In the genomic region with DNA sequence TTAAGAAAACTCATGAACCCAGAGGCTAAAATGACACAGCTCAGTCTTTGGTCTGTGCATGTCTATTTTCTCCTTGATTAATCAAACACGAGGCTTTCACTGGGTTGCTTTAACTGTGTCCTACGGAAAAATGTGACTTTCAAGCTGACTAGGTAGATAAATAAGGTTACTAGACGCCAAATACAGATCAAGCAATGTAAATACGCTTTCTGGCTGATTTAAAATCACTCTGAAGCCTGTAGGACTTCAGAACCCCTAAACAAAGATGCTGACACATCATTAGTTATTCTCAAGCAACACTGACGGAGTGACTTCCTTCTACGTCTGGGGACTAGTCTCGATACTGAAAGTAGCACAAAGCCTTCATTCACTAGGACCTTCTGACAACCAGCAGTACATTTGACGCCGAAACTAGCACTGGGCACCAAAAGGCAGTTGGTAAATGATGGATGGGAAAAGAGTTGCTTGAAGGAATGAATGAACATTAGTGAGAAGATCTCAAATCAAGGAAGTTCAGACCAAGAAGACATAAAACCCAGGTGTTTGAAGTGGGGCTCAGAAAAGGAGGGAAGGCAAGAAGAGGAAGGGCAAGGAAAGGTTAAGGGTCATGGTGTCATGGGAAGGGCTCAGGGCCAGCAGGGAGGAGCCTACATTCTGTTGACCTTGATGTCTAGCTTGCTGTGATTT, we compare ENCODE assay signal across 9 cellular contexts.
DNase-seq lines count a peak whose midpoint lies in the region; ATAC-seq and TF ChIP-seq lines count a peak whose summit lies in the region.
"Had no signal": no experiment of that assay in that cellular context is flagged by ENCODE, and none has a peak within 500 bp of the region (broad histone marks: within the 10 kb centered on the region; RNA-seq: fewer than 3 reads in every experiment).

No MANE protein-coding gene starts in this region.

- peak in 2 of 7 experiments; percentile 23 to 57 for DNase-seq in CD8-positive, alpha-beta T cell
- DNase-seq in activated naive CD8-positive, alpha-beta T cell treated with anti-CD3 and anti-CD28 coated beads, Interleukin-2, amount 50 U/mL, for 24 hours, result peak; percentile 20
- DNase-seq in coronary artery (ENCODE audit: low spot score) (no peak), GOT3 (lab: John Stamatoyannopoulos, UW) (no peak), mesendoderm (no peak)

- peak overlapping the region; percentile 88 for H3K27ac Mint-ChIP-seq in CD8-positive, alpha-beta T cell
- H3K27ac Mint-ChIP-seq in activated naive CD8-positive, alpha-beta T cell treated with anti-CD3 and anti-CD28 coated beads, Interleukin-2, amount 50 U/mL, for 24 hours, result peak overlapping the region; percentile 82

- H2BK15ac ChIP-seq in mesendoderm (replicated peaks; ENCODE audit: low read depth), result no peak overlapping the region

- no peak for TF ChIP-seq CTCF in CD8-positive, alpha-beta T cell (IDR thresholded peaks at IDR 0.05)
- TF ChIP-seq CTCF in neutrophil (IDR thresholded peaks at IDR 0.05) (no peak), coronary artery (IDR thresholded peaks at IDR 0.05) (no peak)

- no peak overlapping the region for H2BK120ac ChIP-seq in mesendoderm (ENCODE audit: low read depth, low read length)

- no CpG with 5 or more reads among the region's 9 CpGs for WGBS in mesendoderm (ENCODE audit: extremely low coverage, insufficient coverage, low lambda C conversion rate)

- no peak overlapping the region for H2BK5ac ChIP-seq in mesendoderm (ENCODE audit: low read length)

- H3K23ac ChIP-seq in mesendoderm (ENCODE audit: low read length), result no peak overlapping the region

- no peaks in the 10 kb centered on the region for H3K36me3 ChIP-seq in CD8-positive, alpha-beta T cell (ENCODE audit: insufficient read depth, low read length)
- H3K36me3 ChIP-seq in neutrophil (no peaks in the 10 kb centered on the region), mesendoderm (ENCODE audit: control insufficient read depth, insufficient read depth, low read length) (no peaks in the 10 kb centered on the region)
- H3K36me3 ChIP-seq: cardiac muscle cell had no signal

- no peaks in the 10 kb centered on the region for H3K79me2 ChIP-seq in mesendoderm (ENCODE audit: control insufficient read depth, insufficient read depth, low read length)

- CTCF ChIA-PET in CD8-positive, alpha-beta T cell (lab: Charles Lee), result interaction anchor here (1.0 to 1.2 kb wide), 3 partner anchors 18 to 79 kb away, joined by 3 to 4 read pairs (median 3); no protein-coding TSS in a partner anchor

- no peaks in the 10 kb centered on the region for H3K79me1 ChIP-seq in mesendoderm (ENCODE audit: low read length)

- no peaks in the 10 kb centered on the region for H3K9me3 ChIP-seq in CD8-positive, alpha-beta T cell (ENCODE audit: low read length)
- no peaks in the 10 kb centered on the region for H3K9me3 ChIP-seq in neutrophil

- H3K56ac ChIP-seq in mesendoderm (ENCODE audit: low read length), result no peak overlapping the region

- H3K4me3 ChIP-seq in CD8-positive, alpha-beta T cell (ENCODE audit: low read depth, low read length), result peak overlapping the region; percentile 30
- H3K4me3 ChIP-seq in neutrophil (ENCODE audit: low read depth in 1 of 2, low read length in 1 of 2) (peak overlapping the region; percentile 19 to 37), coronary artery (no peak overlapping the region), mesendoderm (ENCODE audit: low read length) (no peak overlapping the region)
- H3K4me3 ChIP-seq: cardiac muscle cell had no signal

- no peaks in the 10 kb centered on the region for H3K9me3 Mint-ChIP-seq in CD8-positive, alpha-beta T cell
- H3K9me3 Mint-ChIP-seq in activated naive CD8-positive, alpha-beta T cell treated with anti-CD3 and anti-CD28 coated beads, Interleukin-2, amount 50 U/mL, for 24 hours, result no peaks in the 10 kb centered on the region

- no peaks in the 10 kb centered on the region for H3K36me3 Mint-ChIP-seq in CD8-positive, alpha-beta T cell
- no peaks in the 10 kb centered on the region for H3K36me3 Mint-ChIP-seq in activated naive CD8-positive, alpha-beta T cell treated with anti-CD3 and anti-CD28 coated beads, Interleukin-2, amount 50 U/mL, for 24 hours (ENCODE audit: low read depth)

- POLR2A ChIA-PET in CD8-positive, alpha-beta T cell (lab: Charles Lee), result interaction anchor here (1.0 to 4.4 kb wide), 2 partner anchors 14 to 67 kb away, joined by 5 to 24 read pairs; a partner anchor contains a TSS

- H4K5ac ChIP-seq in mesendoderm (ENCODE audit: low read length), result no peak overlapping the region

- H3K4me1 ChIP-seq in CD8-positive, alpha-beta T cell (ENCODE audit: insufficient read depth, low read length), result peaks cover 13% of the 10 kb centered on the region
- H3K4me1 ChIP-seq in neutrophil (ENCODE audit: control insufficient read depth in 1 of 2, insufficient read depth in 1 of 2, low read depth in 1 of 2, low read length in 1 of 2) (peaks cover 9 to 19% of the 10 kb centered on the region in 2 experiments), mesendoderm (ENCODE audit: control insufficient read depth, low read depth, low read length) (no peaks in the 10 kb centered on the region)

- peak; percentile 94 for ATAC-seq in CD8-positive, alpha-beta T cell
- ATAC-seq in GM19395 (IDR thresholded peaks at IDR 0.05; ENCODE audit: unreplicated experiment), result peak; percentile 98
- peak; percentile 96 for ATAC-seq in HG03439 (IDR thresholded peaks at IDR 0.05; ENCODE audit: unreplicated experiment)
- ATAC-seq in activated naive CD8-positive, alpha-beta T cell treated with anti-CD3 and anti-CD28 coated beads, Interleukin-2, amount 50 U/mL, for 24 hours, result peak; percentile 88

- H2AK5ac ChIP-seq in mesendoderm (ENCODE audit: low read length), result no peak overlapping the region

- no peaks in the 10 kb centered on the region for H3K27me3 Mint-ChIP-seq in CD8-positive, alpha-beta T cell (ENCODE audit: low read depth)
- no peaks in the 10 kb centered on the region for H3K27me3 Mint-ChIP-seq in activated naive CD8-positive, alpha-beta T cell treated with anti-CD3 and anti-CD28 coated beads, Interleukin-2, amount 50 U/mL, for 24 hours

- no peak overlapping the region for H3K4ac ChIP-seq in mesendoderm (ENCODE audit: low read depth, low read length)

- intact Hi-C loops in CD8-positive, alpha-beta T cell (cut with DNase I, micrococcal nuclease), result loop anchor here (2.0 to 5.0 kb wide), 2 partner anchors 18 to 66 kb away; a partner anchor contains a TSS

- no peak overlapping the region for H3K18ac ChIP-seq in mesendoderm (ENCODE audit: low read length)

- H3K27me3 ChIP-seq in CD8-positive, alpha-beta T cell (ENCODE audit: insufficient read depth, low read length), result no peaks in the 10 kb centered on the region
- peaks cover 3% of the 10 kb centered on the region for H3K27me3 ChIP-seq in neutrophil
- no peaks in the 10 kb centered on the region for H3K27me3 ChIP-seq in mesendoderm (ENCODE audit: insufficient read depth, low read length, poor library complexity)
- H3K27me3 ChIP-seq: cardiac muscle cell had no signal

- H3K4me2 ChIP-seq in mesendoderm (ENCODE audit: low read length), result no peak overlapping the region

- no peak overlapping the region for H3K9ac ChIP-seq in mesendoderm (ENCODE audit: low read length)

- H3K27ac ChIP-seq in CD8-positive, alpha-beta T cell (ENCODE audit: low read depth, low read length), result peak overlapping the region; percentile 30
- peak overlapping the region; percentile 82 for H3K27ac ChIP-seq in neutrophil
- H3K27ac ChIP-seq in coronary artery, result no peak overlapping the region
- H3K27ac ChIP-seq in mesendoderm (ENCODE audit: low read depth, low read length), result no peak overlapping the region
- H3K27ac ChIP-seq: cardiac muscle cell had no signal

- H3K4me1 Mint-ChIP-seq in CD8-positive, alpha-beta T cell (ENCODE audit: low read depth), result peaks cover 16% of the 10 kb centered on the region
- peaks cover 12% of the 10 kb centered on the region for H3K4me1 Mint-ChIP-seq in activated naive CD8-positive, alpha-beta T cell treated with anti-CD3 and anti-CD28 coated beads, Interleukin-2, amount 50 U/mL, for 24 hours

- H3K4me3 Mint-ChIP-seq in CD8-positive, alpha-beta T cell, result peak overlapping the region; percentile 74
- peak overlapping the region; percentile 58 for H3K4me3 Mint-ChIP-seq in activated naive CD8-positive, alpha-beta T cell treated with anti-CD3 and anti-CD28 coated beads, Interleukin-2, amount 50 U/mL, for 24 hours

- no peak overlapping the region for H4K8ac ChIP-seq in mesendoderm (ENCODE audit: low read depth, low read length)

Comparison
In these comparisons a context has a peak if more than half of its experiments do, and no peak if none do; other contexts are left out.
1. H3K27ac ChIP-seq: peak in CD8-positive, alpha-beta T cell (single experiment) and neutrophil (single experiment); none in coronary artery (0 of 2) and mesendoderm (single experiment).
2. H3K4me3 ChIP-seq: peak in CD8-positive, alpha-beta T cell (single experiment) and neutrophil (2 of 2); none in coronary artery (single experiment) and mesendoderm (single experiment).
3. Peak in every context shown above with its lines, with median percentiles within 50 percentile points of each other: ATAC-seq.